In the genomic region with DNA sequence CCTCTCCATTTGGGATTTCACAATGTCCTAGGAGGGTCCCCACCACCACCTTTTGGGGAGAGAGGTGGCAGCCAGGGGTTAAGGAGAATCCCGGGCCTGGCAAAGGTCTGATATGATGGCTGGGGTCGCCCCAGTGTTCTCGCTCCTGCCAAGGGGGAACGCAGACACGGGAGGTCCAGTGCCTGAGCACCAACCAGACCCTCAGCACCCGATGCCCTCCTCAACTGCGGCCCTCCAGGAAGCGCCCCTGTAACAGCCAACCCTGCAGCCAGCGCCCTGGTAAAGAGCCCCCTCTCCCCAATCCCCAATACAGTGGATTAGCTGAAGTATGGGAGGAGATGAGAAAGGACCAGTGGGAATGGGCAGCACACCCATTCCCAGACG, we compare ENCODE assay signal across 10 cellular contexts. TPM values are rescaled to one million over a fixed set of nuclear protein-coding genes. Genes with fewer than 3 reads are reported as not detected.
DNase-seq lines count a peak whose midpoint lies in the region; ATAC-seq and TF ChIP-seq lines count a peak whose summit lies in the region.
"Had no signal": no experiment of that assay in that cellular context is flagged by ENCODE, and none has a peak within 500 bp of the region (broad histone marks: within the 10 kb centered on the region; RNA-seq: fewer than 3 reads in every experiment).

No MANE protein-coding gene starts in this region.

- H3K27ac ChIP-seq in right cardiac atrium (ENCODE audit: low read length) (peak overlapping the region; percentile 3), duodenal mucosa (ENCODE audit: low read depth, low read length) (no peak overlapping the region), neuronal stem cell (replicated peaks; ENCODE audit: low read length) (no peak overlapping the region), vagina (peak overlapping the region; percentile 100)

- no peak overlapping the region for H2BK5ac ChIP-seq in neuronal stem cell (ENCODE audit: low read length)

- H3K36me3 ChIP-seq in duodenal mucosa (ENCODE audit: control insufficient read depth in 1 of 2, insufficient read depth in 2 of 2, low read length in 2 of 2) = peaks cover 0 to 6% of the 10 kb centered on the region in 2 donors
- peaks cover 3 to 4% of the 10 kb centered on the region in 2 donors for H3K36me3 ChIP-seq in neuronal stem cell (replicated peaks in 1 of 2; ENCODE audit: control insufficient read depth in 2 of 2, insufficient read depth in 2 of 2, low read length in 2 of 2)
- H3K36me3 ChIP-seq in vagina = peaks cover 0 to 13% of the 10 kb centered on the region in 2 donors
- H3K36me3 ChIP-seq: pancreas had no signal

- no peak for DNase-seq in right cardiac atrium
- DNase-seq in cardiac septum (ENCODE audit: low spot score) = no peak
- DNase-seq in neuronal stem cell (ENCODE audit: low spot score) = no peak
- DNase-seq in vagina (ENCODE audit: extremely low spot score in 2 of 2) = no peak
- no peak for DNase-seq in NCI-H526 treated with DMSO at 0.1 percent for 48 hours (lab: John Stamatoyannopoulos, UW)
- DNase-seq in MV-4-11 (lab: John Stamatoyannopoulos, UW) = no peak
- no peak for DNase-seq in stimulated activated CD4-positive, alpha-beta T cell treated with anti-CD3 and anti-CD28 coated beads, Interleukin-2, amount 100 ng/mL, for 24 hours

- ATAC-seq in right cardiac atrium = no peak

- TF ChIP-seq CTCF in vagina (IDR thresholded peaks at IDR 0.05) = no peak

- no peak overlapping the region for H3K4me3 ChIP-seq in right cardiac atrium (ENCODE audit: low read length)
- no peak overlapping the region for H3K4me3 ChIP-seq in duodenal mucosa (ENCODE audit: low read depth in 1 of 2, low read length in 2 of 2)
- no peak overlapping the region for H3K4me3 ChIP-seq in neuronal stem cell (ENCODE audit: low read length in 2 of 2)
- peak overlapping the region in 1 of 2 donors; percentile 72 for H3K4me3 ChIP-seq in vagina

- H3K14ac ChIP-seq in neuronal stem cell (ENCODE audit: low read length) = no peak overlapping the region

- no peaks in the 10 kb centered on the region for H3K9me3 ChIP-seq in right cardiac atrium (ENCODE audit: control insufficient read depth, low read length)
- H3K9me3 ChIP-seq in duodenal mucosa (ENCODE audit: control insufficient read depth in 1 of 2, low read length in 2 of 2) = no peaks in the 10 kb centered on the region
- H3K9me3 ChIP-seq in neuronal stem cell (replicated peaks in 1 of 2; ENCODE audit: control insufficient read depth in 2 of 2, insufficient read depth in 1 of 2, low read depth in 1 of 2, low read length in 2 of 2) = peaks cover 0 to 2% of the 10 kb centered on the region in 2 donors
- no peaks in the 10 kb centered on the region for H3K9me3 ChIP-seq in vagina
- H3K9me3 ChIP-seq: pancreas had no signal

- 71% methylated on average over 10 of the region's 10 CpGs for WGBS in right cardiac atrium
- no CpG with 5 or more reads among the region's 10 CpGs for whole genome bisulfite sequencing in neuronal stem cell (ENCODE audit: extremely low coverage in 2 of 2, insufficient read length in 2 of 2, insufficient replicate concordance in 1 of 2), 2 donors

- H3K18ac ChIP-seq in neuronal stem cell (ENCODE audit: low read length) = peak overlapping the region; percentile 74

- H2BK12ac ChIP-seq in neuronal stem cell (ENCODE audit: low read length) = no peak overlapping the region

- peak overlapping the region; percentile 54 for H2BK15ac ChIP-seq in neuronal stem cell (ENCODE audit: low read length)

- TF ChIP-seq POLR2A in vagina (IDR thresholded peaks at IDR 0.05) = no peak

- no peak overlapping the region for H3K4me2 ChIP-seq in neuronal stem cell (ENCODE audit: insufficient read depth, low read length, poor library complexity, severe bottlenecking)

- H3K27me3 ChIP-seq in right cardiac atrium (ENCODE audit: control insufficient read depth, insufficient read depth) (no peaks in the 10 kb centered on the region), duodenal mucosa (ENCODE audit: control insufficient read depth in 1 of 2, insufficient read depth in 2 of 2, low read length in 2 of 2) (no peaks in the 10 kb centered on the region), neuronal stem cell (ENCODE audit: control insufficient read depth in 3 of 3, insufficient read depth in 3 of 3, low read depth in 1 of 3, low read length in 3 of 3) (no peaks in the 10 kb centered on the region), vagina (no peaks in the 10 kb centered on the region)
- H3K27me3 ChIP-seq: pancreas had no signal

- no peak overlapping the region for H4K91ac ChIP-seq in neuronal stem cell (ENCODE audit: low read depth, low read length, poor library complexity)

- H3K4me1 ChIP-seq in right cardiac atrium (ENCODE audit: control insufficient read depth, insufficient read depth, low read length) = peaks cover 22% of the 10 kb centered on the region
- H3K4me1 ChIP-seq in duodenal mucosa (ENCODE audit: control insufficient read depth in 1 of 2, insufficient read depth in 2 of 2, low read length in 2 of 2) = peaks cover 37 to 50% of the 10 kb centered on the region in 2 donors
- peaks cover 25 to 30% of the 10 kb centered on the region in 2 donors for H3K4me1 ChIP-seq in neuronal stem cell (ENCODE audit: control insufficient read depth in 2 of 2, insufficient read depth in 1 of 2, low read depth in 1 of 2, low read length in 2 of 2)
- H3K4me1 ChIP-seq in vagina = peaks cover 61% of the 10 kb centered on the region

- peak overlapping the region; percentile 36 for H2AK5ac ChIP-seq in neuronal stem cell (ENCODE audit: low read depth, low read length)

- H2AFZ ChIP-seq in neuronal stem cell (ENCODE audit: low read length) = no peak overlapping the region

- H2BK120ac ChIP-seq in neuronal stem cell (ENCODE audit: low read depth, low read length) = no peak overlapping the region

- peaks cover 6% of the 10 kb centered on the region for H3K79me1 ChIP-seq in neuronal stem cell (ENCODE audit: low read depth, low read length)

- H4K8ac ChIP-seq in neuronal stem cell (ENCODE audit: low read depth, low read length) = no peak overlapping the region

- no peak overlapping the region for H3K23ac ChIP-seq in neuronal stem cell (ENCODE audit: low read depth, low read length, poor library complexity)

- intact Hi-C loops in right cardiac atrium (cut with DNase I) = loop anchor here in 2 of 4 donors (2.0 to 10.0 kb wide), 2 partner anchors 61 to 65 kb away; partner anchors contain the start of gene ENSA (in 1 of the 2)
- intact Hi-C loops in cardiac septum (cut with DNase I) = loop anchor here (5.0 to 10.0 kb wide), 3 partner anchors 97 to 195 kb away; partner anchors contain the start of genes GOLPH3L and RPRD2
- intact Hi-C loops in vagina (cut with DNase I) = loop anchor here (5.0 kb wide), 1 partner anchor 68 kb away; the partner anchor contains the start of gene ENSA

- H3K4ac ChIP-seq in neuronal stem cell (ENCODE audit: low read length) = no peak overlapping the region

- H3K9ac ChIP-seq in duodenal mucosa (ENCODE audit: low read depth in 1 of 2, low read length in 2 of 2) (peak overlapping the region; percentile 96 to 98), neuronal stem cell (ENCODE audit: low read depth, low read length, poor library complexity) (no peak overlapping the region)

RNA-seq across cellular contexts. Expression of gene ADAMTSL4, which starts 10.4 kb away (rescaled TPM):
- total RNA-seq in right cardiac atrium (10 to 100 TPM; 22.6 to 57.0 (median 37.2) TPM), cardiac septum (28.9 TPM), vagina (64.6 TPM)
- 26.3 TPM for polyA plus RNA-seq in right cardiac atrium
- polyA plus RNA-seq in neuronal stem cell (2013, experiment 1 of 2) = 0.14 TPM
- 0.17 TPM for polyA plus RNA-seq in neuronal stem cell (2013, experiment 2 of 2)

RNA-seq across cellular contexts. Expression of gene MCL1, which starts 19.8 kb away (rescaled TPM):
- total RNA-seq in right cardiac atrium = 100 to 1,000 TPM in 1 of 4 donors, 10 to 100 TPM in 3; 65.5 to 130 (median 80.2) TPM
- polyA plus RNA-seq in right cardiac atrium = 78.7 TPM
- 145 TPM for total RNA-seq in cardiac septum
- polyA plus RNA-seq in neuronal stem cell (2013, experiment 1 of 2) = 117 TPM
- polyA plus RNA-seq in neuronal stem cell (2013, experiment 2 of 2) = 117 TPM
- 181 TPM for total RNA-seq in vagina

RNA-seq across cellular contexts. Expression of gene FALEC, which starts 44.1 kb away (rescaled TPM):
- under 1 TPM in 2 of 4 donors, not detected in 2; 0.60 to 0.70 TPM for total RNA-seq in right cardiac atrium
- not detected for polyA plus RNA-seq in right cardiac atrium
- 0.46 TPM for total RNA-seq in cardiac septum
- polyA plus RNA-seq in neuronal stem cell (2013, experiment 1 of 2) = 0.67 TPM
- polyA plus RNA-seq in neuronal stem cell (2013, experiment 2 of 2) = 1.1 TPM
- not detected for total RNA-seq in vagina
- total RNA-seq: pancreas, ureter had no signal
- polyA plus RNA-seq: pancreas had no signal

RNA-seq across cellular contexts. Expression of gene ECM1, which starts 51.7 kb away (rescaled TPM):
- total RNA-seq in right cardiac atrium = 10 to 100 TPM; 25.5 to 46.8 (median 34.8) TPM
- polyA plus RNA-seq in right cardiac atrium = 24.1 TPM
- total RNA-seq in cardiac septum = 14.5 TPM
- polyA plus RNA-seq in neuronal stem cell (2013, experiment 1 of 2) = 0.91 TPM
- 0.91 TPM for polyA plus RNA-seq in neuronal stem cell (2013, experiment 2 of 2)
- 130 TPM for total RNA-seq in vagina

Comparison
In these comparisons a context has a peak if more than half of its experiments do, and no peak if none do; other contexts are left out.
1. H3K27ac ChIP-seq: peak in right cardiac atrium (single experiment) and vagina (single experiment); none in duodenal mucosa (single experiment) and neuronal stem cell (single experiment).